Comparison of ENCODE assay signal across 14 cellular contexts in the genomic region with DNA sequence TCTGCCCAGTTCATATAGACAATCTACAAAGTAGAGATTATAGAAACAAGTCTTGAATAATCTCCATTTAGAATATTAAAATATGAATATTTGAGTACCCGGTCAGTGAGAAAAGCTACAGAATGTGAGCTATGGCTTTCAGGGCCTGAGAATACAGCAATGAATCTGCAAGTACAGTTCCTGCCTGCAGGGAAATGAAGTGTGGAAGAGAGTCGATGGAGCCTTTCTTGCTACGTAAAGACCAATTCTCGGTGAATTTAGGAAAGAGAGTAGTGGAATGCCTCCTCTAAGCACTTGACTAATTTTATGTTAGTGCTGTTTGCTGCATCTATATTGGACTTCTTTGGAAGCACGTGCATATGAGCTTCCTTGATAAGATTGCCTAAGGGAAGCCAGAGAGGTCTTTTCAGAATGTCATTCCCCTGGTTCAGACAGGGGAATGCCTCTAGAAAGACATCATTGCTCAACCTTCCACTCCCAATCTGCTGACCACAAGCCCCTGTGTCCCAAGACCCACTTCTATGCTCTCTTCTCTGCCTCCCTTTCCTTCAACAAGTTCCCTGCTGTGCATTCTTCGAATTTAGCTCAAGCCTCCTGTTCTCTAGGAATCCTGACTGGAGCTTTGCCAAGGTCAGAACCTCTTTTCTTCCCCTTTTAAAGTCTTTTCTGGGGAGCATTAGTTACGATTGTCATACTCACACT. TPM values are rescaled to one million over a fixed set of nuclear protein-coding genes. Genes with fewer than 3 reads are reported as not detected.
DNase-seq lines count a peak whose midpoint lies in the region; FAIRE-seq and TF ChIP-seq lines count a peak whose summit lies in the region.
"Had no signal": no experiment of that assay in that cellular context is flagged by ENCODE, and none has a peak within 500 bp of the region (broad histone marks: within the 10 kb centered on the region; RNA-seq: fewer than 3 reads in every experiment).

No MANE protein-coding gene starts in this region.

- H3K9me3 Mint-ChIP-seq in activated T-cell treated with anti-CD3 and anti-CD28 coated beads, Interleukin-2, amount 50 U/mL, for 24 hours: no peaks in the 10 kb centered on the region

- no peak overlapping the region for H3K27ac Mint-ChIP-seq in activated T-cell treated with anti-CD3 and anti-CD28 coated beads, Interleukin-2, amount 50 U/mL, for 24 hours

- no peak for FAIRE-seq in frontal cortex (lab: Jason Lieb, UNC)
- FAIRE-seq: A549, HTR-8/SVneo had no signal

- H3K4me3 Mint-ChIP-seq in activated T-cell treated with anti-CD3 and anti-CD28 coated beads, Interleukin-2, amount 50 U/mL, for 24 hours: no peak overlapping the region

- no peaks in the 10 kb centered on the region for H3K9me3 ChIP-seq in HUES48 (ENCODE audit: control insufficient read depth, insufficient read depth, low read length)
- no peaks in the 10 kb centered on the region for H3K9me3 ChIP-seq in BE2C
- H3K9me3 ChIP-seq: A549, SK-N-SH had no signal

- H3K27ac ChIP-seq in HUES48 (ENCODE audit: low read depth, low read length): peak overlapping the region; percentile 29
- H3K27ac ChIP-seq: HL-60 had no signal

- H3K4me3 ChIP-seq in HUES48 (ENCODE audit: low read depth, low read length) (no peak overlapping the region), BE2C (ENCODE audit: low read depth, low read length) (no peak overlapping the region)
- H3K4me3 ChIP-seq: A549 had no signal

- no peaks in the 10 kb centered on the region for H3K4me1 Mint-ChIP-seq in activated T-cell treated with anti-CD3 and anti-CD28 coated beads, Interleukin-2, amount 50 U/mL, for 24 hours (ENCODE audit: low read depth)

- H3K27me3 ChIP-seq in HUES48 (ENCODE audit: control insufficient read depth, insufficient read depth, low read length): no peaks in the 10 kb centered on the region
- H3K27me3 ChIP-seq in BE2C: no peaks in the 10 kb centered on the region

- no peaks in the 10 kb centered on the region for H3K36me3 Mint-ChIP-seq in activated T-cell treated with anti-CD3 and anti-CD28 coated beads, Interleukin-2, amount 50 U/mL, for 24 hours (ENCODE audit: low read depth)

- H3K4me1 ChIP-seq in HUES48 (ENCODE audit: control insufficient read depth, insufficient read depth, low read length) (peaks cover 24% of the 10 kb centered on the region), BE2C (peaks cover 12% of the 10 kb centered on the region)

- no peak overlapping the region for H3K9ac ChIP-seq in HUES48 (ENCODE audit: low read depth, low read length)
- H3K9ac ChIP-seq: SK-N-SH had no signal

- no peaks in the 10 kb centered on the region for H3K36me3 ChIP-seq in HUES48 (ENCODE audit: control insufficient read depth, insufficient read depth, low read length)
- no peaks in the 10 kb centered on the region for H3K36me3 ChIP-seq in BE2C

- DNase-seq in EL: peak; percentile 17
- peak; percentile 44 for DNase-seq in amniotic epithelial cell (ENCODE audit: low read depth)
- peak; percentile 58 for DNase-seq in islet precursor cell
- DNase-seq in frontal cortex (ENCODE audit: low spot score in 2 of 2): no peak
- DNase-seq in BE2C: no peak
- DNase-seq in activated T-cell treated with anti-CD3 and anti-CD28 coated beads, Interleukin-2, amount 50 U/mL, for 24 hours: no peak
- DNase-seq: C1 segment of cervical spinal cord, NCI-H1092, NCI-H524, SK-N-SH had no signal

- no peaks in the 10 kb centered on the region for H3K27me3 Mint-ChIP-seq in activated T-cell treated with anti-CD3 and anti-CD28 coated beads, Interleukin-2, amount 50 U/mL, for 24 hours

- TF ChIP-seq CTCF in BE2C (IDR thresholded peaks at IDR 0.05; ENCODE audit: low read depth, low read length): no peak

RNA-seq across cellular contexts. Expression of gene GPC6, which starts 41.9 kb away (rescaled TPM):
- total RNA-seq in frontal cortex: 9.0 TPM
- 10.7 TPM for polyA plus RNA-seq in BE2C (2012; ENCODE audit: insufficient read depth, insufficient read length, low read depth)

Comparison
In these comparisons a context has a peak if more than half of its experiments do, and no peak if none do; other contexts are left out.
1. DNase-seq: peak in EL (single experiment), amniotic epithelial cell (single experiment) and islet precursor cell (single experiment); none in frontal cortex (0 of 2), BE2C (single experiment) and activated T-cell treated with anti-CD3 and anti-CD28 coated beads, Interleukin-2, amount 50 U/mL, for 24 hours (single experiment).